ENCODE assay signal across 1 cellular context in the genomic region with DNA sequence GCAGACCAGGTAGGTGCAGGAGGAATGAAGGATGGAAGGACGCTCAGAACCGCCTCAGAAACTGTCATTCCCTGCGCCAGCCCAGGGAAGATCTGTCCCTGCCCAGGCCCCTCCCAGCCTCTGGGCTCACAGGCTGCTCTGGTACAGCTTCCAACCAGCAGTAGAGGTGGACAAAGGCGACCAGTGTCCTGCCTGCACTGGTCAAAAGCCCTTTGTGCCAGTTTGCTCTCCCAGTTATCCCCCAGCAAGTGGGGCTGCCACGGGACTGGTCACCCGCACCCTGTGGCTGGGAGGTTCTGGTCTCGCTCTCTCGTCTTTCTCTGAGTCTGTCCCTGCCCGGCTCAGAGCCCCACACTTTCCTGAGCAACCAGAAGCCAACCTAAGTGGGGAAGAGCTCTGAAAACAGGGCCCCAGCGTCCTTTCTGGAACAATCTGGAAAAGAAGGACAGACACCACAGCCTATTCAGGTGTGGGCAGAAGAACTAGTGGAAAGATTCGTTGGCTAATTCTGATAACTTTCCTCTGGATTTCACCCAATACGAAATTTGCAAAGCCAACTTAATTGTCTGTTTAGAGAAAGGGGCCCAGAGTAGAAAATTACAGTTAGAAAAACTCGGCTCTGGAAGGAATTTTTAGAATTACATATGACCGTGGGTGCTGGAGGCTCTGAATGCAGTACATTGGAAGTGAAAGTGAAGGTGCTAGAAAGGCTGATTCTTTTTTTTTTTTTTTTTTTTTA.
TF ChIP-seq lines count a peak whose summit lies in the region.

No MANE protein-coding gene starts in this region.

TF ChIP-seq in SK-N-SH, 30 proteins besides CTCF, POLR2A, EP300 and RAD21 (continued from another document):
- TF ChIP-seq, protein P1, sequence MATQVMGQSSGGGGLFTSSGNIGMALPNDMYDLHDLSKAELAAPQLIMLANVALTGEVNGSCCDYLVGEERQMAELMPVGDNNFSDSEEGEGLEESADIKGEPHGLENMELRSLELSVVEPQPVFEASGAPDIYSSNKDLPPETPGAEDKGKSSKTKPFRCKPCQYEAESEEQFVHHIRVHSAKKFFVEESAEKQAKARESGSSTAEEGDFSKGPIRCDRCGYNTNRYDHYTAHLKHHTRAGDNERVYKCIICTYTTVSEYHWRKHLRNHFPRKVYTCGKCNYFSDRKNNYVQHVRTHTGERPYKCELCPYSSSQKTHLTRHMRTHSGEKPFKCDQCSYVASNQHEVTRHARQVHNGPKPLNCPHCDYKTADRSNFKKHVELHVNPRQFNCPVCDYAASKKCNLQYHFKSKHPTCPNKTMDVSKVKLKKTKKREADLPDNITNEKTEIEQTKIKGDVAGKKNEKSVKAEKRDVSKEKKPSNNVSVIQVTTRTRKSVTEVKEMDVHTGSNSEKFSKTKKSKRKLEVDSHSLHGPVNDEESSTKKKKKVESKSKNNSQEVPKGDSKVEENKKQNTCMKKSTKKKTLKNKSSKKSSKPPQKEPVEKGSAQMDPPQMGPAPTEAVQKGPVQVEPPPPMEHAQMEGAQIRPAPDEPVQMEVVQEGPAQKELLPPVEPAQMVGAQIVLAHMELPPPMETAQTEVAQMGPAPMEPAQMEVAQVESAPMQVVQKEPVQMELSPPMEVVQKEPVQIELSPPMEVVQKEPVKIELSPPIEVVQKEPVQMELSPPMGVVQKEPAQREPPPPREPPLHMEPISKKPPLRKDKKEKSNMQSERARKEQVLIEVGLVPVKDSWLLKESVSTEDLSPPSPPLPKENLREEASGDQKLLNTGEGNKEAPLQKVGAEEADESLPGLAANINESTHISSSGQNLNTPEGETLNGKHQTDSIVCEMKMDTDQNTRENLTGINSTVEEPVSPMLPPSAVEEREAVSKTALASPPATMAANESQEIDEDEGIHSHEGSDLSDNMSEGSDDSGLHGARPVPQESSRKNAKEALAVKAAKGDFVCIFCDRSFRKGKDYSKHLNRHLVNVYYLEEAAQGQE (IDR thresholded peaks at IDR 0.05; ENCODE audit: low read depth, low read length) = no peak
- TF ChIP-seq NFIC (IDR thresholded peaks at IDR 0.05; ENCODE audit: borderline replicate concordance) (no peak), RXRA (IDR thresholded peaks at IDR 0.05; ENCODE audit: borderline replicate concordance, low read depth) (no peak), ELF1 (IDR thresholded peaks at IDR 0.05) (no peak)
- TF ChIP-seq, protein P2, sequence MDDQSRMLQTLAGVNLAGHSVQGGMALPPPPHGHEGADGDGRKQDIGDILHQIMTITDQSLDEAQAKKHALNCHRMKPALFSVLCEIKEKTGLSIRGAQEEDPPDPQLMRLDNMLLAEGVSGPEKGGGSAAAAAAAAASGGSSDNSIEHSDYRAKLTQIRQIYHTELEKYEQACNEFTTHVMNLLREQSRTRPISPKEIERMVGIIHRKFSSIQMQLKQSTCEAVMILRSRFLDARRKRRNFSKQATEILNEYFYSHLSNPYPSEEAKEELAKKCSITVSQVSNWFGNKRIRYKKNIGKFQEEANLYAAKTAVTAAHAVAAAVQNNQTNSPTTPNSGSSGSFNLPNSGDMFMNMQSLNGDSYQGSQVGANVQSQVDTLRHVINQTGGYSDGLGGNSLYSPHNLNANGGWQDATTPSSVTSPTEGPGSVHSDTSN (IDR thresholded peaks at IDR 0.05) = no peak
- TF ChIP-seq, protein P3, sequence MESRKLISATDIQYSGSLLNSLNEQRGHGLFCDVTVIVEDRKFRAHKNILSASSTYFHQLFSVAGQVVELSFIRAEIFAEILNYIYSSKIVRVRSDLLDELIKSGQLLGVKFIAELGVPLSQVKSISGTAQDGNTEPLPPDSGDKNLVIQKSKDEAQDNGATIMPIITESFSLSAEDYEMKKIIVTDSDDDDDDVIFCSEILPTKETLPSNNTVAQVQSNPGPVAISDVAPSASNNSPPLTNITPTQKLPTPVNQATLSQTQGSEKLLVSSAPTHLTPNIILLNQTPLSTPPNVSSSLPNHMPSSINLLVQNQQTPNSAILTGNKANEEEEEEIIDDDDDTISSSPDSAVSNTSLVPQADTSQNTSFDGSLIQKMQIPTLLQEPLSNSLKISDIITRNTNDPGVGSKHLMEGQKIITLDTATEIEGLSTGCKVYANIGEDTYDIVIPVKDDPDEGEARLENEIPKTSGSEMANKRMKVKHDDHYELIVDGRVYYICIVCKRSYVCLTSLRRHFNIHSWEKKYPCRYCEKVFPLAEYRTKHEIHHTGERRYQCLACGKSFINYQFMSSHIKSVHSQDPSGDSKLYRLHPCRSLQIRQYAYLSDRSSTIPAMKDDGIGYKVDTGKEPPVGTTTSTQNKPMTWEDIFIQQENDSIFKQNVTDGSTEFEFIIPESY (IDR thresholded peaks at IDR 0.05; ENCODE audit: borderline replicate concordance, low read depth) = no peak
- TF ChIP-seq, protein P4, sequence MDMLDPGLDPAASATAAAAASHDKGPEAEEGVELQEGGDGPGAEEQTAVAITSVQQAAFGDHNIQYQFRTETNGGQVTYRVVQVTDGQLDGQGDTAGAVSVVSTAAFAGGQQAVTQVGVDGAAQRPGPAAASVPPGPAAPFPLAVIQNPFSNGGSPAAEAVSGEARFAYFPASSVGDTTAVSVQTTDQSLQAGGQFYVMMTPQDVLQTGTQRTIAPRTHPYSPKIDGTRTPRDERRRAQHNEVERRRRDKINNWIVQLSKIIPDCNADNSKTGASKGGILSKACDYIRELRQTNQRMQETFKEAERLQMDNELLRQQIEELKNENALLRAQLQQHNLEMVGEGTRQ (IDR thresholded peaks at IDR 0.05; ENCODE audit: borderline replicate concordance, low read depth, low read length) = no peak
